ENCODE assay signal across 13 cellular contexts in the genomic region with DNA sequence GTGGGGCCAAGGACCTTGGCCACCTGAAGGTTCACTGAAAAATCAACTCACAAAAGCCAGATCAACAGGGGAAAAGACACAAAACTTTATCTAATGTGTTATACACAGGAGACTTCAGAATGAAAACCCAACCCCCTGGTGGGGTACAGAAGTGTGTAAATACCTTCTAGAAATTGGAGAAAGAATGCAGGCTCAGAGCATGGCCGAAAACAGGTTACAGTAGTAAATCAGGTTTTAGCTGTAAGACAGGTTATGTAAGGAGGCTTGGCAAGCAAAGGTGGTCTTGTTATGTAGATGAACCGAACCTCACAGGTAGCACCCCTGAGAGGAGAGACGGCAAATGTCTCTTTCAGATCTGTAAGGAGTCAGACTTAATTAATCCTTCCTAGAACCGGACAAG. TPM values are rescaled to one million over a fixed set of nuclear protein-coding genes. Genes with fewer than 3 reads are reported as not detected.
DNase-seq lines count a peak whose midpoint lies in the region; ATAC-seq lines count a peak whose summit lies in the region.
"Had no signal": no experiment of that assay in that cellular context is flagged by ENCODE, and none has a peak within 500 bp of the region (broad histone marks: within the 10 kb centered on the region; RNA-seq: fewer than 3 reads in every experiment).

No MANE protein-coding gene starts in this region.

- peaks cover 65% of the 10 kb centered on the region for H3K36me3 Mint-ChIP-seq in stimulated activated effector memory CD8-positive, alpha-beta T cell treated with anti-CD3 and anti-CD28 coated beads, Interleukin-12 subunit alpha, Interleukin-12 subunit beta, amount 100 ng/mL, for 72 hours

- peaks cover 67% of the 10 kb centered on the region for H3K4me1 Mint-ChIP-seq in stimulated activated effector memory CD8-positive, alpha-beta T cell treated with anti-CD3 and anti-CD28 coated beads, Interleukin-12 subunit alpha, Interleukin-12 subunit beta, amount 100 ng/mL, for 72 hours

- peak overlapping the region in 7 of 11 experiments; percentile 4 to 48 (median 24); a peak in 7 of 22 replicates for H3K4me2 ChIP-seq in BLaER1 treated with 17β-estradiol and CSF1 and Interleukin-3, amounts not matched to agents 10 nM and 100 nM

- no peaks in the 10 kb centered on the region for H3K27me3 ChIP-seq in BLaER1 treated with 17β-estradiol and CSF1 and Interleukin-3, amounts not matched to agents 10 nM and 100 nM
- H3K27me3 ChIP-seq in HUES48 (ENCODE audit: control insufficient read depth, insufficient read depth, low read length) (no peaks in the 10 kb centered on the region), endocrine pancreas (ENCODE audit: control insufficient read depth, insufficient read depth, low read length) (no peaks in the 10 kb centered on the region)
- H3K27me3 ChIP-seq: heart left ventricle, sigmoid colon had no signal

- H3K4me3 Mint-ChIP-seq in stimulated activated effector memory CD8-positive, alpha-beta T cell treated with anti-CD3 and anti-CD28 coated beads, Interleukin-12 subunit alpha, Interleukin-12 subunit beta, amount 100 ng/mL, for 72 hours, result no peak overlapping the region

- H3K9me3 ChIP-seq in BLaER1 treated with 17β-estradiol and CSF1 and Interleukin-3, amounts not matched to agents 10 nM and 100 nM (replicated peaks in 1 of 11), result peaks cover 0 to under 1% (median 0%) of the 10 kb centered on the region in 11 experiments; a peak in 1 of 22 replicates
- H3K9me3 ChIP-seq in HUES48 (ENCODE audit: control insufficient read depth, insufficient read depth, low read length) (no peaks in the 10 kb centered on the region), endocrine pancreas (ENCODE audit: control insufficient read depth, low read length) (no peaks in the 10 kb centered on the region)
- H3K9me3 ChIP-seq: heart left ventricle, sigmoid colon had no signal

- DNase-seq in mucosa of gallbladder (ENCODE audit: low spot score) (peak; percentile 21), COLO829 (ENCODE audit: low spot score) (no peak), anterior cingulate cortex (lab: John Stamatoyannopoulos, UW) (no peak)
- no peak for DNase-seq in stimulated activated effector memory CD8-positive, alpha-beta T cell treated with anti-CD3 and anti-CD28 coated beads, Interleukin-12 subunit alpha, Interleukin-12 subunit beta, amount 100 ng/mL, for 72 hours (ENCODE audit: low spot score in 2 of 2)
- DNase-seq: activated effector memory CD4-positive, alpha-beta T cell treated with Interleukin-2 at 50 U/mL for 16 hours; heart left ventricle; Karpas-422; sigmoid colon; stimulated activated naive CD8-positive, alpha-beta T cell treated with anti-CD3 and anti-CD28 coated beads, Interleukin-15, amount 100 ng/mL, for 72 hours had no signal

- H4K20me1 ChIP-seq in BLaER1 treated with 17β-estradiol and CSF1 and Interleukin-3, amounts not matched to agents 10 nM and 100 nM, result peaks cover 0 to 99% (median 39%) of the 10 kb centered on the region in 11 experiments; a peak in 16 of 22 replicates

- peaks cover 0 to 20% (median 0%) of the 10 kb centered on the region in 11 experiments; a peak in 5 of 22 replicates for H3K36me3 ChIP-seq in BLaER1 treated with 17β-estradiol and CSF1 and Interleukin-3, amounts not matched to agents 10 nM and 100 nM
- H3K36me3 ChIP-seq in HUES48 (ENCODE audit: control insufficient read depth, insufficient read depth, low read length), result no peaks in the 10 kb centered on the region
- no peaks in the 10 kb centered on the region for H3K36me3 ChIP-seq in endocrine pancreas (ENCODE audit: control insufficient read depth, insufficient read depth, low read length)
- H3K36me3 ChIP-seq: sigmoid colon had no signal

- H3K27ac ChIP-seq in BLaER1 treated with 17β-estradiol and CSF1 and Interleukin-3, amounts not matched to agents 10 nM and 100 nM, result no peak overlapping the region
- peak overlapping the region; percentile 89 for H3K27ac ChIP-seq in HUES48 (ENCODE audit: low read depth, low read length)
- H3K27ac ChIP-seq: heart left ventricle, sigmoid colon had no signal

- no peaks in the 10 kb centered on the region for H3K9me3 Mint-ChIP-seq in stimulated activated effector memory CD8-positive, alpha-beta T cell treated with anti-CD3 and anti-CD28 coated beads, Interleukin-12 subunit alpha, Interleukin-12 subunit beta, amount 100 ng/mL, for 72 hours
- H3K9me3 Mint-ChIP-seq: stimulated activated naive CD8-positive, alpha-beta T cell treated with anti-CD3 and anti-CD28 coated beads, Interleukin-15, amount 100 ng/mL, for 72 hours had no signal

- H3K4me1 ChIP-seq in BLaER1 treated with 17β-estradiol and CSF1 and Interleukin-3, amounts not matched to agents 10 nM and 100 nM, result peaks cover 3 to 43% (median 22%) of the 10 kb centered on the region in 10 experiments; a peak in 19 of 20 replicates
- peaks cover 87% of the 10 kb centered on the region for H3K4me1 ChIP-seq in HUES48 (ENCODE audit: control insufficient read depth, insufficient read depth, low read length)
- H3K4me1 ChIP-seq in endocrine pancreas (ENCODE audit: control insufficient read depth, insufficient read depth, low read length), result peaks cover under 1% of the 10 kb centered on the region

- ATAC-seq in HG03025 (IDR thresholded peaks at IDR 0.05; ENCODE audit: low FRiP score, unreplicated experiment), result no peak
- no peak for ATAC-seq in stimulated activated effector memory CD8-positive, alpha-beta T cell treated with anti-CD3 and anti-CD28 coated beads, Interleukin-12 subunit alpha, Interleukin-12 subunit beta, amount 100 ng/mL, for 72 hours
- ATAC-seq: stimulated activated naive CD8-positive, alpha-beta T cell treated with anti-CD3 and anti-CD28 coated beads, Interleukin-15, amount 100 ng/mL, for 72 hours had no signal

- H3K4me3 ChIP-seq in BLaER1 treated with 17β-estradiol and CSF1 and Interleukin-3, amounts not matched to agents 10 nM and 100 nM, result no peak overlapping the region
- H3K4me3 ChIP-seq in HUES48 (ENCODE audit: low read depth, low read length) (peak overlapping the region; percentile 42), endocrine pancreas (ENCODE audit: control insufficient read depth, insufficient read depth, low read length) (peak overlapping the region; percentile 31)
- H3K4me3 ChIP-seq: heart left ventricle, sigmoid colon had no signal

- no peak overlapping the region for H3K27ac Mint-ChIP-seq in stimulated activated effector memory CD8-positive, alpha-beta T cell treated with anti-CD3 and anti-CD28 coated beads, Interleukin-12 subunit alpha, Interleukin-12 subunit beta, amount 100 ng/mL, for 72 hours
- H3K27ac Mint-ChIP-seq: stimulated activated naive CD8-positive, alpha-beta T cell treated with anti-CD3 and anti-CD28 coated beads, Interleukin-15, amount 100 ng/mL, for 72 hours had no signal

- H3K9ac ChIP-seq in BLaER1 treated with 17β-estradiol and CSF1 and Interleukin-3, amounts not matched to agents 10 nM and 100 nM, result no peak overlapping the region
- H3K9ac ChIP-seq in HUES48 (ENCODE audit: low read depth, low read length) (no peak overlapping the region), endocrine pancreas (ENCODE audit: control insufficient read depth, insufficient read depth, low read length) (no peak overlapping the region)

RNA-seq across cellular contexts. Expression of gene CEMIP2, which starts 10.0 kb away (rescaled TPM):
- total RNA-seq in mucosa of gallbladder, result 103 TPM

Comparison
In these comparisons a context has a peak if more than half of its experiments do, and no peak if none do; other contexts are left out.
1. H3K4me3 ChIP-seq: peak in HUES48 (single experiment) and endocrine pancreas (single experiment); none in BLaER1 treated with 17β-estradiol and CSF1 and Interleukin-3, amounts not matched to agents 10 nM and 100 nM (0 of 10).